1 cellular context compared by ENCODE assay signal in genomic region chr1:74732960-74733615, GRCh38.
TF ChIP-seq lines count a peak whose summit lies in the region.

Gene CRYZ, minus strand, starts transcription at chr1:74733050. Its CDS starts 8,229 bp downstream, at chr1:74724821.
Gene TYW3, plus strand, starts transcription at chr1:74733152. Its CDS starts 93 bp downstream, at chr1:74733245.

TF ChIP-seq in HepG2, 621 proteins besides CTCF, POLR2A, EP300 and RAD21 (continued from another document and continues in another):
- TF ChIP-seq PLSCR1 (CRISPR knock-in tag; IDR thresholded peaks at IDR 0.05; ENCODE audit: borderline replicate concordance) (no peak), HOXA3 (CRISPR knock-in tag; IDR thresholded peaks at IDR 0.05) (peak; percentile 89), ARID2 (CRISPR knock-in tag; IDR thresholded peaks at IDR 0.05; ENCODE audit: borderline replicate concordance) (no peak), ZSCAN31 (CRISPR knock-in tag; IDR thresholded peaks at IDR 0.05; ENCODE audit: low read depth) (no peak; the same call in 1 of the 2 replicates), TRAFD1 (CRISPR knock-in tag; IDR thresholded peaks at IDR 0.05; ENCODE audit: borderline replicate concordance) (no peak), ZNF839 (CRISPR knock-in tag; IDR thresholded peaks at IDR 0.05; ENCODE audit: borderline replicate concordance) (0 out of 2 replicates have a peak, but pooled peaks have one; percentile 44), ESRRA (CRISPR knock-in tag; IDR thresholded peaks at IDR 0.05; ENCODE audit: low read depth) (no peak), ZNF780A (CRISPR knock-in tag; IDR thresholded peaks at IDR 0.05) (peak; percentile 62; the same call in 1 of the 2 replicates), MYNN (CRISPR knock-in tag; IDR thresholded peaks at IDR 0.05; ENCODE audit: low read depth) (no peak), TOPORS (CRISPR knock-in tag; IDR thresholded peaks at IDR 0.05) (no peak), NR0B2 (CRISPR knock-in tag; IDR thresholded peaks at IDR 0.05) (peak; percentile 57; the same call in 1 of the 2 replicates), NPAS2 (CRISPR knock-in tag; IDR thresholded peaks at IDR 0.05; ENCODE audit: borderline replicate concordance) (no peak), JUND (CRISPR knock-in tag; IDR thresholded peaks at IDR 0.05) (no peak), PCBP1 (IDR thresholded peaks at IDR 0.05; ENCODE audit: borderline replicate concordance, low read depth, low read length) (no peak), TEF (CRISPR knock-in tag; IDR thresholded peaks at IDR 0.05) (no peak), KLF6 (CRISPR knock-in tag; IDR thresholded peaks at IDR 0.05) (peak; percentile 58; the same call in 1 of the 2 replicates), RARA (CRISPR knock-in tag; IDR thresholded peaks at IDR 0.05) (peak; percentile 11; the same call in 1 of the 2 replicates), ZNF101 (CRISPR knock-in tag; IDR thresholded peaks at IDR 0.05; ENCODE audit: borderline replicate concordance, low read depth) (no peak), BRD4 (CRISPR knock-in tag; IDR thresholded peaks at IDR 0.05) (peak; percentile 94), ZNF773 (CRISPR knock-in tag; IDR thresholded peaks at IDR 0.05; ENCODE audit: borderline replicate concordance) (no peak), PAWR (CRISPR knock-in tag; IDR thresholded peaks at IDR 0.05; ENCODE audit: borderline replicate concordance) (no peak), CHD2 (IDR thresholded peaks at IDR 0.05; ENCODE audit: low read depth, low read length) (no peak), HNRNPH1 (optimal IDR thresholded peaks at IDR 0.05; ENCODE audit: low read depth, low read length) (no peak), HOXA5 (CRISPR knock-in tag; IDR thresholded peaks at IDR 0.05) (0 out of 2 replicates have a peak, but pooled peaks have one; percentile 60), ARID5B (CRISPR knock-in tag; IDR thresholded peaks at IDR 0.05) (peak; percentile 55), ZNF646 (CRISPR knock-in tag; IDR thresholded peaks at IDR 0.05) (0 out of 2 replicates have a peak, but pooled peaks have one; percentile 46), CHCHD3 (CRISPR knock-in tag; IDR thresholded peaks at IDR 0.05) (no peak), NBN (conservative IDR thresholded peaks at IDR 0.05) (no peak), CEBPZ (IDR thresholded peaks at IDR 0.05; ENCODE audit: low read length) (no peak), XBP1 (CRISPR knock-in tag; IDR thresholded peaks at IDR 0.05) (no peak), MBNL3 (CRISPR knock-in tag; conservative IDR thresholded peaks at IDR 0.05) (no peak), IKZF1 (IDR thresholded peaks at IDR 0.05) (no peak), ZMYM4 (CRISPR knock-in tag; IDR thresholded peaks at IDR 0.05) (peak; percentile 91), BRF2 (CRISPR knock-in tag; IDR thresholded peaks at IDR 0.05) (no peak; the same call in 1 of the 2 replicates), CENPBD1 (CRISPR knock-in tag; IDR thresholded peaks at IDR 0.05; ENCODE audit: borderline replicate concordance, low read depth) (no peak), FLYWCH1 (CRISPR knock-in tag; IDR thresholded peaks at IDR 0.05) (no peak), GZF1 (CRISPR knock-in tag; IDR thresholded peaks at IDR 0.05) (no peak), CBX5 (CRISPR knock-in tag; IDR thresholded peaks at IDR 0.05; ENCODE audit: borderline replicate concordance) (peak; percentile 86; the same call in 1 of the 2 replicates)
